12 cellular contexts compared by ENCODE assay signal in genomic region chr9:91185193-91185886, GRCh38.
"Had no signal": no experiment of that assay in that cellular context is flagged by ENCODE, and none has a peak within 500 bp of the region (broad histone marks: within the 10 kb centered on the region; RNA-seq: fewer than 3 reads in every experiment).

No MANE protein-coding gene starts in this region.

- H3K36me3 ChIP-seq: adrenal gland, lower lobe of right lung, transverse colon had no signal

- H3K9me3 ChIP-seq: adrenal gland, transverse colon had no signal

- H3K4me3 ChIP-seq: adrenal gland, hepatocyte, lower lobe of right lung, skin epidermis, transverse colon had no signal

- DNase-seq: activated CD4-positive, CD25-positive, alpha-beta regulatory T cell treated with anti-CD3 and anti-CD28 coated beads, Interleukin-2, amount 50 U/mL, for 72 hours; activated naive CD4-positive, alpha-beta T cell; activated T-cell treated with anti-CD3 and anti-CD28 coated beads, Interleukin-2, amount 50 U/mL, for 4 hours; caudate nucleus; lower lobe of right lung; naive B cell; SHP77 treated with DMSO at 0.1 percent for 48 hours; transverse colon had no signal

- H3K27ac ChIP-seq: adrenal gland, hepatocyte, lower lobe of right lung, parathyroid adenoma, transverse colon had no signal

- H3K4me1 ChIP-seq: adrenal gland, lower lobe of right lung, parathyroid adenoma had no signal

- H3K9ac ChIP-seq: parathyroid adenoma had no signal

- ATAC-seq: activated T-cell treated with anti-CD3 and anti-CD28 coated beads, Interleukin-2, amount 50 U/mL, for 4 hours; lower lobe of right lung had no signal

- H3K27me3 ChIP-seq: adrenal gland, hepatocyte, transverse colon had no signal
